Comparison of ENCODE assay signal across 2 cellular contexts in the genomic region with DNA sequence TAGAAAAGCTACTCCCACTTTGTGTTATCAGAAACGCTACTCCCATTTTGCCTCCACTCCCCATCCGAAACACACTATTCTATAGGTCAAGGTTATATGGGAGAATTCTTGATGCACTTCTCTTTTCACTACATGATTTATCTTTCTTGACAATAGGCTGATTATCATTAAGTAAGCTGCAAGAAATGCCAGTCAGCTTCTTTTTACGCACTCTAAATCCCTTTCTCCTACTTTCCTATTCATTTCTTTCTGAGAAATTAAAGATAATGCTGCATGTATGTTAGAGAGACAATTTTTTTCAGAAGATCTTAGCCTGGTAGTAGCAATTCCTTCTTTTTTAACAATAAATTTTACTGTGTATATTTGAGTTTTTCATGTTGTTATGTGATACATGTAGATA.
TF ChIP-seq lines count a peak whose summit lies in the region.

No MANE protein-coding gene starts in this region.

TF ChIP-seq in A549, 52 proteins besides CTCF, POLR2A, EP300 and RAD21 (continued from another document):
- TF ChIP-seq RCOR1 (IDR thresholded peaks at IDR 0.05; ENCODE audit: low read depth, low read length) (no peak), FOSB (CRISPR knock-in tag; IDR thresholded peaks at IDR 0.05) (no peak)
TF ChIP-seq in A549: peak in this region for 1.

TF ChIP-seq in K562, 482 proteins besides CTCF, POLR2A, EP300 and RAD21 (continued from another document):
- TF ChIP-seq, protein P1, sequence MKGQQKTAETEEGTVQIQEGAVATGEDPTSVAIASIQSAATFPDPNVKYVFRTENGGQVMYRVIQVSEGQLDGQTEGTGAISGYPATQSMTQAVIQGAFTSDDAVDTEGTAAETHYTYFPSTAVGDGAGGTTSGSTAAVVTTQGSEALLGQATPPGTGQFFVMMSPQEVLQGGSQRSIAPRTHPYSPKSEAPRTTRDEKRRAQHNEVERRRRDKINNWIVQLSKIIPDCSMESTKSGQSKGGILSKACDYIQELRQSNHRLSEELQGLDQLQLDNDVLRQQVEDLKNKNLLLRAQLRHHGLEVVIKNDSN (CRISPR knock-in tag; IDR thresholded peaks at IDR 0.05), result no peak
- TF ChIP-seq, protein P2, sequence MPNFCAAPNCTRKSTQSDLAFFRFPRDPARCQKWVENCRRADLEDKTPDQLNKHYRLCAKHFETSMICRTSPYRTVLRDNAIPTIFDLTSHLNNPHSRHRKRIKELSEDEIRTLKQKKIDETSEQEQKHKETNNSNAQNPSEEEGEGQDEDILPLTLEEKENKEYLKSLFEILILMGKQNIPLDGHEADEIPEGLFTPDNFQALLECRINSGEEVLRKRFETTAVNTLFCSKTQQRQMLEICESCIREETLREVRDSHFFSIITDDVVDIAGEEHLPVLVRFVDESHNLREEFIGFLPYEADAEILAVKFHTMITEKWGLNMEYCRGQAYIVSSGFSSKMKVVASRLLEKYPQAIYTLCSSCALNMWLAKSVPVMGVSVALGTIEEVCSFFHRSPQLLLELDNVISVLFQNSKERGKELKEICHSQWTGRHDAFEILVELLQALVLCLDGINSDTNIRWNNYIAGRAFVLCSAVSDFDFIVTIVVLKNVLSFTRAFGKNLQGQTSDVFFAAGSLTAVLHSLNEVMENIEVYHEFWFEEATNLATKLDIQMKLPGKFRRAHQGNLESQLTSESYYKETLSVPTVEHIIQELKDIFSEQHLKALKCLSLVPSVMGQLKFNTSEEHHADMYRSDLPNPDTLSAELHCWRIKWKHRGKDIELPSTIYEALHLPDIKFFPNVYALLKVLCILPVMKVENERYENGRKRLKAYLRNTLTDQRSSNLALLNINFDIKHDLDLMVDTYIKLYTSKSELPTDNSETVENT (CRISPR knock-in tag; IDR thresholded peaks at IDR 0.05), result no peak
- no peak for TF ChIP-seq PRMT5 (CRISPR knock-in tag; IDR thresholded peaks at IDR 0.05)
- TF ChIP-seq ZNF695 (CRISPR knock-in tag; IDR thresholded peaks at IDR 0.05), result no peak
- peak; percentile 43 for TF ChIP-seq MEIS2 (IDR thresholded peaks at IDR 0.05; ENCODE audit: partially characterized antibody)
- peak; percentile 33; the same call in 1 of the 2 replicates for TF ChIP-seq MAFG (tag; conservative IDR thresholded peaks at IDR 0.05)
- no peak for TF ChIP-seq RFX1 (IDR thresholded peaks at IDR 0.05)
- no peak for TF ChIP-seq RBM22 (IDR thresholded peaks at IDR 0.05; ENCODE audit: low read depth, low read length, poor library complexity, severe bottlenecking)
- TF ChIP-seq CHD2 (IDR thresholded peaks at IDR 0.05; ENCODE audit: low read depth, low read length), result no peak
- TF ChIP-seq, protein P3, sequence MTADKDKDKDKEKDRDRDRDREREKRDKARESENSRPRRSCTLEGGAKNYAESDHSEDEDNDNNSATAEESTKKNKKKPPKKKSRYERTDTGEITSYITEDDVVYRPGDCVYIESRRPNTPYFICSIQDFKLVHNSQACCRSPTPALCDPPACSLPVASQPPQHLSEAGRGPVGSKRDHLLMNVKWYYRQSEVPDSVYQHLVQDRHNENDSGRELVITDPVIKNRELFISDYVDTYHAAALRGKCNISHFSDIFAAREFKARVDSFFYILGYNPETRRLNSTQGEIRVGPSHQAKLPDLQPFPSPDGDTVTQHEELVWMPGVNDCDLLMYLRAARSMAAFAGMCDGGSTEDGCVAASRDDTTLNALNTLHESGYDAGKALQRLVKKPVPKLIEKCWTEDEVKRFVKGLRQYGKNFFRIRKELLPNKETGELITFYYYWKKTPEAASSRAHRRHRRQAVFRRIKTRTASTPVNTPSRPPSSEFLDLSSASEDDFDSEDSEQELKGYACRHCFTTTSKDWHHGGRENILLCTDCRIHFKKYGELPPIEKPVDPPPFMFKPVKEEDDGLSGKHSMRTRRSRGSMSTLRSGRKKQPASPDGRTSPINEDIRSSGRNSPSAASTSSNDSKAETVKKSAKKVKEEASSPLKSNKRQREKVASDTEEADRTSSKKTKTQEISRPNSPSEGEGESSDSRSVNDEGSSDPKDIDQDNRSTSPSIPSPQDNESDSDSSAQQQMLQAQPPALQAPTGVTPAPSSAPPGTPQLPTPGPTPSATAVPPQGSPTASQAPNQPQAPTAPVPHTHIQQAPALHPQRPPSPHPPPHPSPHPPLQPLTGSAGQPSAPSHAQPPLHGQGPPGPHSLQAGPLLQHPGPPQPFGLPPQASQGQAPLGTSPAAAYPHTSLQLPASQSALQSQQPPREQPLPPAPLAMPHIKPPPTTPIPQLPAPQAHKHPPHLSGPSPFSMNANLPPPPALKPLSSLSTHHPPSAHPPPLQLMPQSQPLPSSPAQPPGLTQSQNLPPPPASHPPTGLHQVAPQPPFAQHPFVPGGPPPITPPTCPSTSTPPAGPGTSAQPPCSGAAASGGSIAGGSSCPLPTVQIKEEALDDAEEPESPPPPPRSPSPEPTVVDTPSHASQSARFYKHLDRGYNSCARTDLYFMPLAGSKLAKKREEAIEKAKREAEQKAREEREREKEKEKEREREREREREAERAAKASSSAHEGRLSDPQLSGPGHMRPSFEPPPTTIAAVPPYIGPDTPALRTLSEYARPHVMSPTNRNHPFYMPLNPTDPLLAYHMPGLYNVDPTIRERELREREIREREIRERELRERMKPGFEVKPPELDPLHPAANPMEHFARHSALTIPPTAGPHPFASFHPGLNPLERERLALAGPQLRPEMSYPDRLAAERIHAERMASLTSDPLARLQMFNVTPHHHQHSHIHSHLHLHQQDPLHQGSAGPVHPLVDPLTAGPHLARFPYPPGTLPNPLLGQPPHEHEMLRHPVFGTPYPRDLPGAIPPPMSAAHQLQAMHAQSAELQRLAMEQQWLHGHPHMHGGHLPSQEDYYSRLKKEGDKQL (CRISPR knock-in tag; IDR thresholded peaks at IDR 0.05; ENCODE audit: borderline replicate concordance), result no peak
- no peak for TF ChIP-seq ZNF507 (tag; conservative IDR thresholded peaks at IDR 0.05)
- TF ChIP-seq ZNF316 (IDR thresholded peaks at IDR 0.05), result peak; percentile 63
- TF ChIP-seq, protein P4, sequence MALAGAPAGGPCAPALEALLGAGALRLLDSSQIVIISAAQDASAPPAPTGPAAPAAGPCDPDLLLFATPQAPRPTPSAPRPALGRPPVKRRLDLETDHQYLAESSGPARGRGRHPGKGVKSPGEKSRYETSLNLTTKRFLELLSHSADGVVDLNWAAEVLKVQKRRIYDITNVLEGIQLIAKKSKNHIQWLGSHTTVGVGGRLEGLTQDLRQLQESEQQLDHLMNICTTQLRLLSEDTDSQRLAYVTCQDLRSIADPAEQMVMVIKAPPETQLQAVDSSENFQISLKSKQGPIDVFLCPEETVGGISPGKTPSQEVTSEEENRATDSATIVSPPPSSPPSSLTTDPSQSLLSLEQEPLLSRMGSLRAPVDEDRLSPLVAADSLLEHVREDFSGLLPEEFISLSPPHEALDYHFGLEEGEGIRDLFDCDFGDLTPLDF (CRISPR knock-in tag; IDR thresholded peaks at IDR 0.05), result no peak
- no peak for TF ChIP-seq ETV1 (tag; conservative IDR thresholded peaks at IDR 0.05; ENCODE audit: low read depth)
- peak; percentile 54; the same call in 1 of the 2 replicates for TF ChIP-seq C11orf30 (IDR thresholded peaks at IDR 0.05; ENCODE audit: low read depth)
